Comparison of ENCODE assay signal across 8 cellular contexts in genomic region chr18:49486959-49487710, GRCh38. TPM values are rescaled to one million over a fixed set of nuclear protein-coding genes. Genes with fewer than 3 reads are reported as not detected.
A peak's percentile ranks its signal among the peaks of the same experiment; 100 is the strongest.
DNase-seq lines count a peak whose midpoint lies in the region; ATAC-seq and TF ChIP-seq lines count a peak whose summit lies in the region.

Gene C18orf32 (minus strand): TSS chr18:49487234. CDS start chr18:49483748, 3,486 bp downstream.

- peak within 1 kb of the TSS; percentile 68 for H3K4me3 ChIP-seq in epithelial cell of proximal tubule (ENCODE audit: low read depth, low read length)
- peak within 1 kb of the TSS; percentile 86 to 89 for H3K4me3 ChIP-seq in mucosa of rectum (ENCODE audit: low read length in 2 of 2)

- peaks cover 38 to 41% of the 10 kb centered on the region in 2 donors for H3K36me3 ChIP-seq in mucosa of rectum (ENCODE audit: control insufficient read depth in 2 of 2, insufficient read depth in 2 of 2, low read length in 2 of 2)

- H3K9me3 ChIP-seq in mucosa of rectum (ENCODE audit: control insufficient read depth in 2 of 2, low read length in 2 of 2) = no peaks in the 10 kb centered on the region

- peak within 1 kb of the TSS; percentile 94 to 98 (median 97) for H3K27ac Mint-ChIP-seq in IgD-negative memory B cell

- no peaks in the 10 kb centered on the region for H3K27me3 ChIP-seq in mucosa of rectum (ENCODE audit: control insufficient read depth in 2 of 2, insufficient read depth in 2 of 2, low read length in 2 of 2)

- no peaks in the 10 kb centered on the region for H3K27me3 Mint-ChIP-seq in IgD-negative memory B cell

- peaks cover 26 to 36% of the 10 kb centered on the region in 2 donors for H3K4me1 ChIP-seq in mucosa of rectum (ENCODE audit: control insufficient read depth in 2 of 2, insufficient read depth in 2 of 2, low read length in 2 of 2)

- peaks cover 36 to 43% (median 36%) of the 10 kb centered on the region in 3 donors for H3K4me1 Mint-ChIP-seq in IgD-negative memory B cell

- peak; percentile 93 for ATAC-seq in GM21529 (IDR thresholded peaks at IDR 0.05; ENCODE audit: unreplicated experiment)

- peak within 1 kb of the TSS; percentile 79 to 91 for H3K9ac ChIP-seq in mucosa of rectum (ENCODE audit: low read depth in 1 of 2, low read length in 2 of 2)

- no peak for TF ChIP-seq CTCF in epithelial cell of proximal tubule (conservative IDR thresholded peaks at IDR 0.05; ENCODE audit: low read depth, low read length)

- H3K9me3 Mint-ChIP-seq in IgD-negative memory B cell = no peaks in the 10 kb centered on the region

- H3K36me3 Mint-ChIP-seq in IgD-negative memory B cell = peaks cover 4% of the 10 kb centered on the region

- H3K27ac ChIP-seq in mucosa of rectum (ENCODE audit: low read depth in 2 of 2, low read length in 2 of 2) = peak within 1 kb of the TSS; percentile 95 to 97

- H3K4me3 Mint-ChIP-seq in IgD-negative memory B cell = peak within 1 kb of the TSS; percentile 89 to 96 (median 94)

- DNase-seq in DMS 273 treated with DMSO at 0.1 percent for 48 hours (lab: John Stamatoyannopoulos, UW) (peak; percentile 90), OCI-M2 (lab: John Stamatoyannopoulos, UW; ENCODE audit: unreplicated experiment) (peak; percentile 34), activated T-cell treated with anti-CD3 and anti-CD28 coated beads for 4 hours (peak; percentile 89), epithelial cell of proximal tubule (ENCODE audit: low read depth) (no peak)
- peak; percentile 98 for DNase-seq in stimulated activated CD8-positive, alpha-beta memory T cell treated with anti-CD3 and anti-CD28 coated beads, Interleukin-4, amount 100 ng/mL, for 48 hours

RNA-seq across cellular contexts. Expression of gene C18orf32, which starts in this region (rescaled TPM):
- 93.2 TPM for polyA plus RNA-seq in IgD-negative memory B cell
- total RNA-seq in epithelial cell of proximal tubule = 39.7 and 59.2 TPM in 2 replicates
